ENCODE assay signal across 31 cellular contexts in genomic region chr10:131259535-131259934, GRCh38. TPM values are rescaled to one million over a fixed set of nuclear protein-coding genes. Genes with fewer than 3 reads are reported as not detected.
"Had no signal": no experiment of that assay in that cellular context is flagged by ENCODE, and none has a peak within 500 bp of the region (broad histone marks: within the 10 kb centered on the region; RNA-seq: fewer than 3 reads in every experiment).

No MANE protein-coding gene starts in this region.

- H3K36me3 ChIP-seq: heart left ventricle, left lung, neutrophil, right atrium auricular region, right lobe of liver, stomach, transverse colon, upper lobe of left lung had no signal

- H3K27ac ChIP-seq: heart left ventricle, left lung, neutrophil, parathyroid adenoma, right atrium auricular region, right lobe of liver, stomach, testis, thyroid gland, transverse colon, upper lobe of left lung had no signal

- H3K4me1 ChIP-seq: heart left ventricle, left lung, parathyroid adenoma, right atrium auricular region, right lobe of liver, stomach, testis, transverse colon, upper lobe of left lung had no signal

- H3K27me3 ChIP-seq: neutrophil, right atrium auricular region, right lobe of liver, testis, thyroid gland, transverse colon, upper lobe of left lung had no signal

- ATAC-seq: left colon; left lung; naive thymus-derived CD8-positive, alpha-beta T cell; right lobe of liver; stimulated activated naive B cell treated with anti-CD40 and anti-IgM and Interleukin-4, amounts not matched to agents 10 μg/mL and 1 μg/mL and 100 μg/mL, for 72 hours; stimulated activated naive CD8-positive, alpha-beta T cell treated with anti-CD3 and anti-CD28 coated beads, Interleukin-15, Interleukin-2, amounts not matched to agents 100 U/mL and 50 U/mL, for 24 hours had no signal

- H3K9me3 ChIP-seq: heart left ventricle, left lung, neutrophil, right atrium auricular region, right lobe of liver, stomach, testis, thyroid gland, transverse colon, upper lobe of left lung had no signal

- H3K4me3 ChIP-seq: heart left ventricle, left lung, right atrium auricular region, right lobe of liver, smooth muscle cell, stomach, testis, thyroid gland, transverse colon, upper lobe of left lung had no signal

- DNase-seq: heart left ventricle; hypothalamus; immature natural killer cell; kidney; left colon; left lung; naive thymus-derived CD8-positive, alpha-beta T cell; occipital lobe; stimulated activated CD4-positive, alpha-beta T cell treated with anti-CD3 and anti-CD28 coated beads, Interleukin-12 subunit alpha, Interleukin-12 subunit beta, amount 100 ng/mL, for 4 hours; stimulated activated CD4-positive, alpha-beta T cell treated with anti-CD3 and anti-CD28 coated beads, Interleukin-15, amount 100 ng/mL, for 24 hours; stimulated activated CD4-positive, alpha-beta T cell treated with anti-CD3 and anti-CD28 coated beads, Interleukin-2, amount 100 ng/mL, for 24 hours; stimulated activated CD4-positive, alpha-beta T cell treated with anti-CD3 and anti-CD28 coated beads, Interleukin-4, amount 100 ng/mL, for 1 hour; stimulated activated naive B cell treated with anti-CD40 and anti-IgM and Interleukin-4, amounts not matched to agents 10 μg/mL and 1 μg/mL and 100 μg/mL, for 72 hours; stimulated activated naive CD8-positive, alpha-beta T cell treated with anti-CD3 and anti-CD28 coated beads, Interleukin-15, Interleukin-2, amounts not matched to agents 100 U/mL and 50 U/mL, for 24 hours; stomach; testis; thyroid gland; transverse colon had no signal

RNA-seq across cellular contexts. Expression of gene TCERG1L, which starts 52.0 kb away (rescaled TPM):
- total RNA-seq: kidney, left colon, left lung, liver, lung microvascular endothelial cell, mucosa of gallbladder, osteocyte, pulmonary artery endothelial cell, renal cortical epithelial cell, right lobe of liver, skeletal muscle tissue, smooth muscle cell had no signal
- polyA plus RNA-seq: heart left ventricle, immature natural killer cell, liver, smooth muscle cell, stomach had no signal
